ENCODE assay signal across 6 cellular contexts in genomic region chr22:19446603-19447387, GRCh38. TPM values are rescaled to one million over a fixed set of nuclear protein-coding genes. Genes with fewer than 3 reads are reported as not detected.
DNase-seq lines count a peak whose midpoint lies in the region; TF ChIP-seq lines count a peak whose summit lies in the region.

No MANE protein-coding gene starts in this region.

- peaks cover 6% of the 10 kb centered on the region for H3K4me1 ChIP-seq in ovary (ENCODE audit: insufficient read depth)

- no peak for TF ChIP-seq CTCF in ovary (IDR thresholded peaks at IDR 0.05)

- no peak for TF ChIP-seq EP300 in ovary (IDR thresholded peaks at IDR 0.05)

- peaks cover 57% of the 10 kb centered on the region for H3K4me1 Mint-ChIP-seq in activated T-cell treated with anti-CD3 and anti-CD28 coated beads, Interleukin-2, amount 50 U/mL, for 24 hours (ENCODE audit: low read depth)

- H3K36me3 ChIP-seq in ovary = no peaks in the 10 kb centered on the region

- H3K4me3 ChIP-seq in ovary = peak overlapping the region; percentile 96

- H3K9me3 Mint-ChIP-seq in activated T-cell treated with anti-CD3 and anti-CD28 coated beads, Interleukin-2, amount 50 U/mL, for 24 hours = no peaks in the 10 kb centered on the region

- peak overlapping the region; percentile 94 for H3K27ac Mint-ChIP-seq in activated T-cell treated with anti-CD3 and anti-CD28 coated beads, Interleukin-2, amount 50 U/mL, for 24 hours

- no peaks in the 10 kb centered on the region for H3K9me3 ChIP-seq in ovary

- no peaks in the 10 kb centered on the region for H3K27me3 ChIP-seq in ovary

- 12 to 17% (median 15%) methylated on average over 28 to 31 of the region's 31 CpGs for WGBS in ovary, 3 donors

- DNase-seq in activated T-cell treated with anti-CD3 and anti-CD28 coated beads, Interleukin-2, amount 50 U/mL, for 24 hours = no peak
- DNase-seq in activated T-cell treated with anti-CD3 and anti-CD28 coated beads for 4 hours = no peak
- no peak for DNase-seq in ovary
- no peak for DNase-seq in germinal center (ENCODE audit: low spot score)
- no peak for DNase-seq in NCI-H2107 treated with DMSO at 0.1 percent for 48 hours (lab: John Stamatoyannopoulos, UW; ENCODE audit: unreplicated experiment)

- H3K4me3 Mint-ChIP-seq in activated T-cell treated with anti-CD3 and anti-CD28 coated beads, Interleukin-2, amount 50 U/mL, for 24 hours = peak overlapping the region; percentile 93

- H3K27me3 Mint-ChIP-seq in activated T-cell treated with anti-CD3 and anti-CD28 coated beads, Interleukin-2, amount 50 U/mL, for 24 hours = no peaks in the 10 kb centered on the region

- intact Hi-C loops in ovary (cut with DNase I) = no loop called here

- H3K36me3 Mint-ChIP-seq in activated T-cell treated with anti-CD3 and anti-CD28 coated beads, Interleukin-2, amount 50 U/mL, for 24 hours (ENCODE audit: low read depth) = peaks cover 79% of the 10 kb centered on the region

- H3K27ac ChIP-seq in cingulate gyrus (ENCODE audit: low read depth, low read length) = peak overlapping the region; percentile 42
- peak overlapping the region; percentile 79 to 82 for H3K27ac ChIP-seq in ovary

- TF ChIP-seq POLR2A in ovary (IDR thresholded peaks at IDR 0.05) = no peak

RNA-seq across cellular contexts. Expression of gene C22orf39, which starts 0.7 kb away (rescaled TPM):
- total RNA-seq in ovary = 10 to 100 TPM; 25.7 to 38.3 (median 33.5) TPM
- 10 to 100 TPM; 33.0 to 58.9 TPM for polyA plus RNA-seq in ovary

RNA-seq across cellular contexts. Expression of gene MRPL40, which starts 14.4 kb away (rescaled TPM):
- 10 to 100 TPM; 21.1 to 31.0 (median 28.5) TPM for total RNA-seq in ovary
- polyA plus RNA-seq in ovary = 10 to 100 TPM; 31.1 to 46.9 TPM

RNA-seq across cellular contexts. Expression of gene HIRA, which starts 15.3 kb away (rescaled TPM):
- 10 to 100 TPM in 5 of 7 donors, 1 to 10 TPM in 2; 7.2 to 31.6 (median 20.6) TPM for total RNA-seq in ovary
- 10 to 100 TPM; 12.8 to 16.5 TPM for polyA plus RNA-seq in ovary

RNA-seq across cellular contexts. Expression of gene UFD1, which starts 32.2 kb away (rescaled TPM):
- 10 to 100 TPM; 19.9 to 52.9 (median 32.6) TPM for total RNA-seq in ovary
- polyA plus RNA-seq in ovary = 10 to 100 TPM; 57.5 to 84.5 TPM

RNA-seq across cellular contexts. Expression of gene CDC45, which starts 32.9 kb away (rescaled TPM):
- 1 to 10 TPM in 2 of 7 donors, under 1 TPM in 2, not detected in 3; 0.87 to 2.2 (median 1.1) TPM for total RNA-seq in ovary
- 1 to 10 TPM in 1 of 2 donors, under 1 TPM in 1; 0.46 to 1.4 TPM for polyA plus RNA-seq in ovary
